22 cellular contexts compared by ENCODE assay signal in genomic region chr5:3301316-3301715, GRCh38.
"Had no signal": no experiment of that assay in that cellular context is flagged by ENCODE, and none has a peak within 500 bp of the region (broad histone marks: within the 10 kb centered on the region; RNA-seq: fewer than 3 reads in every experiment).

No MANE protein-coding gene starts in this region.

- H3K4me1 ChIP-seq: prostate gland, tibial nerve had no signal

- H3K27me3 ChIP-seq: brain microvascular endothelial cell, ovary, right atrium auricular region, tibial nerve had no signal

- H3K4me3 ChIP-seq: coronary artery, heart left ventricle, mucosa of descending colon, ovary, prostate gland, right atrium auricular region, smooth muscle cell, tibial nerve had no signal

- H3K9me3 ChIP-seq: heart left ventricle, ovary, prostate gland, right atrium auricular region, tibial nerve had no signal

- DNase-seq: activated CD4-positive, alpha-beta T cell treated with anti-CD3 and anti-CD28 coated beads for 1 hour; activated CD4-positive, alpha-beta T cell treated with anti-CD3 and anti-CD28 coated beads, Interleukin-2, amount 50 U/mL, for 1 hour; activated CD8-positive, alpha-beta T cell treated with anti-CD3 and anti-CD28 coated beads for 36 hours; activated gamma-delta T cell treated with Interleukin-2 at 50 U/mL for 16 hours; activated naive CD4-positive, alpha-beta T cell treated with anti-CD3 and anti-CD28 coated beads, Interleukin-2, amount 50 U/mL, for 16 hours; activated T-cell treated with anti-CD3 and anti-CD28 coated beads, Interleukin-2, amount 50 U/mL, for 4 hours; amniotic stem cell; brain microvascular endothelial cell; foreskin fibroblast; heart left ventricle; left ventricle myocardium superior; mucosa of descending colon; ovary; stimulated activated CD4-positive, alpha-beta T cell treated with anti-CD3 and anti-CD28 coated beads, Interleukin-15, amount 100 ng/mL, for 24 hours; stimulated activated CD4-positive, alpha-beta T cell treated with anti-CD3 and anti-CD28 coated beads, Interleukin-2, amount 100 ng/mL, for 24 hours; stimulated activated naive B cell treated with anti-CD40 and anti-IgM and Interleukin-4, amounts not matched to agents 10 μg/mL and 1 μg/mL and 100 μg/mL, for 72 hours; T-helper 2 cell had no signal

- H3K27ac ChIP-seq: brain microvascular endothelial cell, coronary artery, heart left ventricle, ovary, prostate gland, right atrium auricular region, tibial nerve had no signal

- H3K36me3 ChIP-seq: brain microvascular endothelial cell, heart left ventricle, ovary, prostate gland, right atrium auricular region, tibial nerve had no signal
